1 cellular context compared by ENCODE assay signal in the genomic region with DNA sequence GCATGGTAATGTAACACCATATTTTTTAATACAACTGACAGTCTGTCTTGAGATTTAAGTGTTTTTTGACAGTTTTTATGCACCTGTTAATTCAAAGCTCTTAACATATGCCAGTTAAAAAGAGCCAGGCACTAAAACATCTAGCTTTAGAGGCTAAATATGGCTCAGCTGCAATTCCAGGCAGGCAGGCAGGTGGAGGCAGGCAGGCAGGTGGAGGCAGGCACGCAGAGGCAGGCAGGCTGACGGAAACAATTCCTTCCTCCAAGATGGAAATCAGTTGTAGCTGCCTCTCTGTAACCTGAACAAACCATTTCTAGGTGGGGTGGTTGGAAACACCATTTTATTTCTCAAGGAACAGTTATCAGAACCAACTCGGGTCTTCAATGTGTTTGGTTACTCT.
TF ChIP-seq lines count a peak whose summit lies in the region.

No MANE protein-coding gene starts in this region.

TF ChIP-seq in WTC11, 78 proteins besides CTCF, POLR2A, EP300 and RAD21:
- no peak for TF ChIP-seq NR1H2 (CRISPR knock-in tag; IDR thresholded peaks at IDR 0.05)
- TF ChIP-seq, protein P1, sequence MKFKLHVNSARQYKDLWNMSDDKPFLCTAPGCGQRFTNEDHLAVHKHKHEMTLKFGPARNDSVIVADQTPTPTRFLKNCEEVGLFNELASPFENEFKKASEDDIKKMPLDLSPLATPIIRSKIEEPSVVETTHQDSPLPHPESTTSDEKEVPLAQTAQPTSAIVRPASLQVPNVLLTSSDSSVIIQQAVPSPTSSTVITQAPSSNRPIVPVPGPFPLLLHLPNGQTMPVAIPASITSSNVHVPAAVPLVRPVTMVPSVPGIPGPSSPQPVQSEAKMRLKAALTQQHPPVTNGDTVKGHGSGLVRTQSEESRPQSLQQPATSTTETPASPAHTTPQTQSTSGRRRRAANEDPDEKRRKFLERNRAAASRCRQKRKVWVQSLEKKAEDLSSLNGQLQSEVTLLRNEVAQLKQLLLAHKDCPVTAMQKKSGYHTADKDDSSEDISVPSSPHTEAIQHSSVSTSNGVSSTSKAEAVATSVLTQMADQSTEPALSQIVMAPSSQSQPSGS (CRISPR knock-in tag; IDR thresholded peaks at IDR 0.05; ENCODE audit: borderline replicate concordance, low read depth), result no peak
- TF ChIP-seq CREM (CRISPR knock-in tag; IDR thresholded peaks at IDR 0.05), result no peak
- TF ChIP-seq, protein P2, sequence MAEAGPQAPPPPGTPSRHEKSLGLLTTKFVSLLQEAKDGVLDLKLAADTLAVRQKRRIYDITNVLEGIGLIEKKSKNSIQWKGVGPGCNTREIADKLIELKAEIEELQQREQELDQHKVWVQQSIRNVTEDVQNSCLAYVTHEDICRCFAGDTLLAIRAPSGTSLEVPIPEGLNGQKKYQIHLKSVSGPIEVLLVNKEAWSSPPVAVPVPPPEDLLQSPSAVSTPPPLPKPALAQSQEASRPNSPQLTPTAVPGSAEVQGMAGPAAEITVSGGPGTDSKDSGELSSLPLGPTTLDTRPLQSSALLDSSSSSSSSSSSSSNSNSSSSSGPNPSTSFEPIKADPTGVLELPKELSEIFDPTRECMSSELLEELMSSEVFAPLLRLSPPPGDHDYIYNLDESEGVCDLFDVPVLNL (CRISPR knock-in tag; IDR thresholded peaks at IDR 0.05; ENCODE audit: borderline replicate concordance, low read depth), result no peak
- no peak for TF ChIP-seq HMGA2 (CRISPR knock-in tag; IDR thresholded peaks at IDR 0.05)
- TF ChIP-seq GABPB1 (CRISPR knock-in tag; IDR thresholded peaks at IDR 0.05), result no peak
- TF ChIP-seq ZNF416 (CRISPR knock-in tag; IDR thresholded peaks at IDR 0.05), result no peak
- TF ChIP-seq ETV6 (CRISPR knock-in tag; IDR thresholded peaks at IDR 0.05), result no peak
